ENCODE assay signal across 13 cellular contexts in the genomic region with DNA sequence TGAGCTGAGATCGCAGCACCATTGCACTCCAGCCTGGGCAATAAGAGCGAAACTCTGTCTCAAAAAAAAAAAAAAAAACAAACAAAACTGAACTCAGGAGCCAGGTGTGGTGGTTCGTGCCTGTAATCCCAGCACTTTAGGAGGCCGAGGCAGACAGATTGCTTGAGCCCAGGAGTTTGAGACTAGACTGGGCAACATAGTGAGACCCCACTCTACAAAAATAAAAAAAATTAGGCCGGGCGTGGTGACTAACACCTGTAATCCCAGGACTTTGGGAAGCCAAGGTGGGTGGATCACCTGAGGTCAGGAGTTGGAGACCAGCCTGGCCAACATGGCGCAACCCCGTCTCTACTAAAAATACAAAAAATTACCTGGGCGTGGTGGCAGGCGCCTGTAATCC. TPM values are rescaled to one million over a fixed set of nuclear protein-coding genes. Genes with fewer than 3 reads are reported as not detected.
"Had no signal": no experiment of that assay in that cellular context is flagged by ENCODE, and none has a peak within 500 bp of the region (broad histone marks: within the 10 kb centered on the region; RNA-seq: fewer than 3 reads in every experiment).

No MANE protein-coding gene starts in this region.

RNA-seq across cellular contexts. Expression of gene FXYD3, which starts 13.7 kb away (rescaled TPM):
- total RNA-seq: activated B cell treated with CpG ODN at 0.5 μM for 24 hours; activated CD4-positive, alpha-beta memory T cell treated with anti-CD3 and anti-CD28 coated beads for 36 hours; activated CD4-positive, alpha-beta memory T cell treated with anti-CD3 and anti-CD28 coated beads, Interleukin-2, amount 10 ng/mL, durations not matched to agents 7 days and 5 days; activated CD4-positive, alpha-beta T cell treated with anti-CD3 and anti-CD28 coated beads for 36 hours; activated CD4-positive, alpha-beta T cell treated with anti-CD3 and anti-CD28 coated beads, Interleukin-2, amount 10 ng/mL, durations not matched to agents 24 days and 14 days; activated CD4-positive, alpha-beta T cell treated with anti-CD3 and anti-CD28 coated beads, Interleukin-2, amount 10 ng/mL, durations not matched to agents 7 days and 5 days; activated CD8-positive, alpha-beta memory T cell treated with anti-CD3 and anti-CD28 coated beads for 36 hours; activated CD8-positive, alpha-beta memory T cell treated with anti-CD3 and anti-CD28 coated beads, Interleukin-2, amount 10 ng/mL, durations not matched to agents 7 days and 5 days; activated CD8-positive, alpha-beta T cell treated with anti-CD3 and anti-CD28 coated beads for 36 hours; activated CD8-positive, alpha-beta T cell treated with anti-CD3 and anti-CD28 coated beads, Interleukin-2, amount 10 ng/mL, durations not matched to agents 7 days and 5 days; T-helper 1 cell treated with Interleukin-12 subunit alpha and Interleukin-12 subunit beta and Interleukin-4 antibody, amounts not matched to agents 30 ng/mL and 1 ng/mL, for 36 hours; T-helper 17 cell; T-helper 2 cell treated with Interferon-gamma antibody and Interleukin-4, amounts not matched to agents 100 ng/mL and 5 ng/mL, for 36 hours had no signal

RNA-seq across cellular contexts. Expression of gene LGI4, which starts 32.9 kb away (rescaled TPM):
- total RNA-seq: activated B cell treated with CpG ODN at 0.5 μM for 24 hours; activated CD8-positive, alpha-beta memory T cell treated with anti-CD3 and anti-CD28 coated beads for 36 hours; activated CD8-positive, alpha-beta memory T cell treated with anti-CD3 and anti-CD28 coated beads, Interleukin-2, amount 10 ng/mL, durations not matched to agents 7 days and 5 days had no signal

RNA-seq across cellular contexts. Expression of gene FXYD1, which starts 36.7 kb away (rescaled TPM):
- total RNA-seq: activated CD8-positive, alpha-beta memory T cell treated with anti-CD3 and anti-CD28 coated beads for 36 hours; T-helper 1 cell treated with Interleukin-12 subunit alpha and Interleukin-12 subunit beta and Interleukin-4 antibody, amounts not matched to agents 30 ng/mL and 1 ng/mL, for 36 hours had no signal

RNA-seq across cellular contexts. Expression of gene FXYD7, which starts 41.1 kb away (rescaled TPM):
- total RNA-seq: activated CD8-positive, alpha-beta memory T cell treated with anti-CD3 and anti-CD28 coated beads for 36 hours had no signal
